In genomic region chr5:79108792-79109191, GRCh38 we compare ENCODE assay signal across 1 cellular context.
A peak's percentile ranks its signal among the peaks of the same experiment; 100 is the strongest.
TF ChIP-seq lines count a peak whose summit lies in the region.

No MANE protein-coding gene starts in this region.

TF ChIP-seq in HepG2, 621 proteins besides CTCF, POLR2A, EP300 and RAD21 (continues in another document):
- no peak for TF ChIP-seq KLF16 (CRISPR knock-in tag; IDR thresholded peaks at IDR 0.05)
- TF ChIP-seq, protein P1, sequence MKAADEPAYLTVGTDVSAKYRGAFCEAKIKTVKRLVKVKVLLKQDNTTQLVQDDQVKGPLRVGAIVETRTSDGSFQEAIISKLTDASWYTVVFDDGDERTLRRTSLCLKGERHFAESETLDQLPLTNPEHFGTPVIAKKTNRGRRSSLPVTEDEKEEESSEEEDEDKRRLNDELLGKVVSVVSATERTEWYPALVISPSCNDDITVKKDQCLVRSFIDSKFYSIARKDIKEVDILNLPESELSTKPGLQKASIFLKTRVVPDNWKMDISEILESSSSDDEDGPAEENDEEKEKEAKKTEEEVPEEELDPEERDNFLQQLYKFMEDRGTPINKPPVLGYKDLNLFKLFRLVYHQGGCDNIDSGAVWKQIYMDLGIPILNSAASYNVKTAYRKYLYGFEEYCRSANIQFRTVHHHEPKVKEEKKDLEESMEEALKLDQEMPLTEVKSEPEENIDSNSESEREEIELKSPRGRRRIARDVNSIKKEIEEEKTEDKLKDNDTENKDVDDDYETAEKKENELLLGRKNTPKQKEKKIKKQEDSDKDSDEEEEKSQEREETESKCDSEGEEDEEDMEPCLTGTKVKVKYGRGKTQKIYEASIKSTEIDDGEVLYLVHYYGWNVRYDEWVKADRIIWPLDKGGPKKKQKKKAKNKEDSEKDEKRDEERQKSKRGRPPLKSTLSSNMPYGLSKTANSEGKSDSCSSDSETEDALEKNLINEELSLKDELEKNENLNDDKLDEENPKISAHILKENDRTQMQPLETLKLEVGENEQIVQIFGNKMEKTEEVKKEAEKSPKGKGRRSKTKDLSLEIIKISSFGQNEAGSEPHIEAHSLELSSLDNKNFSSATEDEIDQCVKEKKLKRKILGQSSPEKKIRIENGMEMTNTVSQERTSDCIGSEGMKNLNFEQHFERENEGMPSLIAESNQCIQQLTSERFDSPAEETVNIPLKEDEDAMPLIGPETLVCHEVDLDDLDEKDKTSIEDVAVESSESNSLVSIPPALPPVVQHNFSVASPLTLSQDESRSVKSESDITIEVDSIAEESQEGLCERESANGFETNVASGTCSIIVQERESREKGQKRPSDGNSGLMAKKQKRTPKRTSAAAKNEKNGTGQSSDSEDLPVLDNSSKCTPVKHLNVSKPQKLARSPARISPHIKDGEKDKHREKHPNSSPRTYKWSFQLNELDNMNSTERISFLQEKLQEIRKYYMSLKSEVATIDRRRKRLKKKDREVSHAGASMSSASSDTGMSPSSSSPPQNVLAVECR (CRISPR knock-in tag; IDR thresholded peaks at IDR 0.05; ENCODE audit: borderline replicate concordance) = peak; percentile 11; the same call in 1 of the 2 replicates
- TF ChIP-seq ZNF484 (CRISPR knock-in tag; IDR thresholded peaks at IDR 0.05; ENCODE audit: borderline replicate concordance, low read depth) = no peak
- TF ChIP-seq, protein P2, sequence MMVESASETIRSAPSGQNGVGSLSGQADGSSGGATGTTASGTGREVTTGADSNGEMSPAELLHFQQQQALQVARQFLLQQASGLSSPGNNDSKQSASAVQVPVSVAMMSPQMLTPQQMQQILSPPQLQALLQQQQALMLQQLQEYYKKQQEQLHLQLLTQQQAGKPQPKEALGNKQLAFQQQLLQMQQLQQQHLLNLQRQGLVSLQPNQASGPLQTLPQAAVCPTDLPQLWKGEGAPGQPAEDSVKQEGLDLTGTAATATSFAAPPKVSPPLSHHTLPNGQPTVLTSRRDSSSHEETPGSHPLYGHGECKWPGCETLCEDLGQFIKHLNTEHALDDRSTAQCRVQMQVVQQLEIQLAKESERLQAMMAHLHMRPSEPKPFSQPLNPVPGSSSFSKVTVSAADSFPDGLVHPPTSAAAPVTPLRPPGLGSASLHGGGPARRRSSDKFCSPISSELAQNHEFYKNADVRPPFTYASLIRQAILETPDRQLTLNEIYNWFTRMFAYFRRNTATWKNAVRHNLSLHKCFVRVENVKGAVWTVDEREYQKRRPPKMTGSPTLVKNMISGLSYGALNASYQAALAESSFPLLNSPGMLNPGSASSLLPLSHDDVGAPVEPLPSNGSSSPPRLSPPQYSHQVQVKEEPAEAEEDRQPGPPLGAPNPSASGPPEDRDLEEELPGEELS (CRISPR knock-in tag; IDR thresholded peaks at IDR 0.05) = peak; percentile 37; the same call in 1 of the 2 replicates
- 0 out of 2 replicates have a peak, but pooled peaks have one; percentile 57 for TF ChIP-seq MIXL1 (CRISPR knock-in tag; IDR thresholded peaks at IDR 0.05)
- TF ChIP-seq FOXK2 (IDR thresholded peaks at IDR 0.05) = peak; percentile 38; the same call in 1 of the 2 replicates
- no peak for TF ChIP-seq PAX8 (CRISPR knock-in tag; IDR thresholded peaks at IDR 0.05; ENCODE audit: borderline replicate concordance)
- no peak for TF ChIP-seq KAT2B (IDR thresholded peaks at IDR 0.05; ENCODE audit: borderline replicate concordance, low read depth, low read length)
- TF ChIP-seq BCL6 (CRISPR knock-in tag; IDR thresholded peaks at IDR 0.05) = peak; percentile 59
- TF ChIP-seq SALL1 (CRISPR knock-in tag; IDR thresholded peaks at IDR 0.05) = peak; percentile 90
- TF ChIP-seq, protein P3, sequence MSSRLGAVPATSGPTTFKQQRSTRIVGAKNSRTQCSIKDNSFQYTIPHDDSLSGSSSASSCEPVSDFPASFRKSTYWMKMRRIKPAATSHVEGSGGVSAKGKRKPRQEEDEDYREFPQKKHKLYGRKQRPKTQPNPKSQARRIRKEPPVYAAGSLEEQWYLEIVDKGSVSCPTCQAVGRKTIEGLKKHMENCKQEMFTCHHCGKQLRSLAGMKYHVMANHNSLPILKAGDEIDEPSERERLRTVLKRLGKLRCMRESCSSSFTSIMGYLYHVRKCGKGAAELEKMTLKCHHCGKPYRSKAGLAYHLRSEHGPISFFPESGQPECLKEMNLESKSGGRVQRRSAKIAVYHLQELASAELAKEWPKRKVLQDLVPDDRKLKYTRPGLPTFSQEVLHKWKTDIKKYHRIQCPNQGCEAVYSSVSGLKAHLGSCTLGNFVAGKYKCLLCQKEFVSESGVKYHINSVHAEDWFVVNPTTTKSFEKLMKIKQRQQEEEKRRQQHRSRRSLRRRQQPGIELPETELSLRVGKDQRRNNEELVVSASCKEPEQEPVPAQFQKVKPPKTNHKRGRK (CRISPR knock-in tag; IDR thresholded peaks at IDR 0.05) = no peak
- peak; percentile 49; the same call in 1 of the 2 replicates for TF ChIP-seq ZNF605 (CRISPR knock-in tag; IDR thresholded peaks at IDR 0.05)
- no peak for TF ChIP-seq CSRNP1 (CRISPR knock-in tag; IDR thresholded peaks at IDR 0.05)
- TF ChIP-seq FOSL2 (CRISPR knock-in tag; IDR thresholded peaks at IDR 0.05) = 0 out of 2 replicates have a peak, but pooled peaks have one; percentile 13
- no peak for TF ChIP-seq SOX13 (IDR thresholded peaks at IDR 0.05)
- TF ChIP-seq SOX13 (CRISPR knock-in tag; conservative IDR thresholded peaks at IDR 0.05 in 1 of 2, IDR thresholded peaks at IDR 0.05 in 1 of 2) = peak in 1 of 2 experiments; percentile 14; a peak in 1 of 4 replicates
- no peak for TF ChIP-seq STAT5B (CRISPR knock-in tag; IDR thresholded peaks at IDR 0.05)
- no peak for TF ChIP-seq RFX3 (CRISPR knock-in tag; IDR thresholded peaks at IDR 0.05)
- 0 out of 2 replicates have a peak, but pooled peaks have one; percentile 17 for TF ChIP-seq HNF4G (IDR thresholded peaks at IDR 0.05; ENCODE audit: borderline replicate concordance, low read depth, low read length)
- TF ChIP-seq HNF4G (CRISPR knock-in tag; IDR thresholded peaks at IDR 0.05; ENCODE audit: borderline replicate concordance, low read depth) = no peak; the same call in 1 of the 2 replicates
- no peak for TF ChIP-seq ZFP82 (CRISPR knock-in tag; IDR thresholded peaks at IDR 0.05; ENCODE audit: borderline replicate concordance)
- TF ChIP-seq KLF15 (CRISPR knock-in tag; IDR thresholded peaks at IDR 0.05; ENCODE audit: borderline replicate concordance) = no peak
- no peak for TF ChIP-seq IKZF1 (IDR thresholded peaks at IDR 0.05)
- TF ChIP-seq ZMYM2 (CRISPR knock-in tag; IDR thresholded peaks at IDR 0.05) = peak; percentile 85
- TF ChIP-seq SPEN (CRISPR knock-in tag; IDR thresholded peaks at IDR 0.05; ENCODE audit: low read depth) = peak; percentile 35; the same call in 1 of the 2 replicates
- TF ChIP-seq CEBPG (CRISPR knock-in tag; IDR thresholded peaks at IDR 0.05) = peak; percentile 58
- no peak for TF ChIP-seq GABPA (IDR thresholded peaks at IDR 0.05; ENCODE audit: low read depth, low read length)
- TF ChIP-seq GABPA (CRISPR knock-in tag; IDR thresholded peaks at IDR 0.05; ENCODE audit: low read depth) = peak; percentile 46
- TF ChIP-seq CENPX (CRISPR knock-in tag; IDR thresholded peaks at IDR 0.05) = no peak
- TF ChIP-seq TCF12 (IDR thresholded peaks at IDR 0.05) = no peak
- peak; percentile 63; the same call in 1 of the 2 replicates for TF ChIP-seq TCF12 (CRISPR knock-in tag; IDR thresholded peaks at IDR 0.05)
- no peak for TF ChIP-seq SOX6 (IDR thresholded peaks at IDR 0.05)
- peak; percentile 53 for TF ChIP-seq SOX6 (CRISPR knock-in tag; IDR thresholded peaks at IDR 0.05)
- TF ChIP-seq RXRA (CRISPR knock-in tag; IDR thresholded peaks at IDR 0.05) = peak; percentile 52; the same call in 1 of the 2 replicates
- peak; percentile 86 for TF ChIP-seq POGZ (CRISPR knock-in tag; IDR thresholded peaks at IDR 0.05)
- no peak for TF ChIP-seq AGO1 (IDR thresholded peaks at IDR 0.05; ENCODE audit: low read depth, low read length, poor library complexity, severe bottlenecking)
- peak; percentile 90 for TF ChIP-seq ZNF652 (CRISPR knock-in tag; IDR thresholded peaks at IDR 0.05; ENCODE audit: borderline replicate concordance, low read depth)
- TF ChIP-seq, protein P4, sequence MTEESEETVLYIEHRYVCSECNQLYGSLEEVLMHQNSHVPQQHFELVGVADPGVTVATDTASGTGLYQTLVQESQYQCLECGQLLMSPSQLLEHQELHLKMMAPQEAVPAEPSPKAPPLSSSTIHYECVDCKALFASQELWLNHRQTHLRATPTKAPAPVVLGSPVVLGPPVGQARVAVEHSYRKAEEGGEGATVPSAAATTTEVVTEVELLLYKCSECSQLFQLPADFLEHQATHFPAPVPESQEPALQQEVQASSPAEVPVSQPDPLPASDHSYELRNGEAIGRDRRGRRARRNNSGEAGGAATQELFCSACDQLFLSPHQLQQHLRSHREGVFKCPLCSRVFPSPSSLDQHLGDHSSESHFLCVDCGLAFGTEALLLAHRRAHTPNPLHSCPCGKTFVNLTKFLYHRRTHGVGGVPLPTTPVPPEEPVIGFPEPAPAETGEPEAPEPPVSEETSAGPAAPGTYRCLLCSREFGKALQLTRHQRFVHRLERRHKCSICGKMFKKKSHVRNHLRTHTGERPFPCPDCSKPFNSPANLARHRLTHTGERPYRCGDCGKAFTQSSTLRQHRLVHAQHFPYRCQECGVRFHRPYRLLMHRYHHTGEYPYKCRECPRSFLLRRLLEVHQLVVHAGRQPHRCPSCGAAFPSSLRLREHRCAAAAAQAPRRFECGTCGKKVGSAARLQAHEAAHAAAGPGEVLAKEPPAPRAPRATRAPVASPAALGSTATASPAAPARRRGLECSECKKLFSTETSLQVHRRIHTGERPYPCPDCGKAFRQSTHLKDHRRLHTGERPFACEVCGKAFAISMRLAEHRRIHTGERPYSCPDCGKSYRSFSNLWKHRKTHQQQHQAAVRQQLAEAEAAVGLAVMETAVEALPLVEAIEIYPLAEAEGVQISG (CRISPR knock-in tag; IDR thresholded peaks at IDR 0.05) = 0 out of 2 replicates have a peak, but pooled peaks have one; percentile 25
- peak; percentile 75 for TF ChIP-seq ELF3 (CRISPR knock-in tag; IDR thresholded peaks at IDR 0.05)
- TF ChIP-seq, protein P5, sequence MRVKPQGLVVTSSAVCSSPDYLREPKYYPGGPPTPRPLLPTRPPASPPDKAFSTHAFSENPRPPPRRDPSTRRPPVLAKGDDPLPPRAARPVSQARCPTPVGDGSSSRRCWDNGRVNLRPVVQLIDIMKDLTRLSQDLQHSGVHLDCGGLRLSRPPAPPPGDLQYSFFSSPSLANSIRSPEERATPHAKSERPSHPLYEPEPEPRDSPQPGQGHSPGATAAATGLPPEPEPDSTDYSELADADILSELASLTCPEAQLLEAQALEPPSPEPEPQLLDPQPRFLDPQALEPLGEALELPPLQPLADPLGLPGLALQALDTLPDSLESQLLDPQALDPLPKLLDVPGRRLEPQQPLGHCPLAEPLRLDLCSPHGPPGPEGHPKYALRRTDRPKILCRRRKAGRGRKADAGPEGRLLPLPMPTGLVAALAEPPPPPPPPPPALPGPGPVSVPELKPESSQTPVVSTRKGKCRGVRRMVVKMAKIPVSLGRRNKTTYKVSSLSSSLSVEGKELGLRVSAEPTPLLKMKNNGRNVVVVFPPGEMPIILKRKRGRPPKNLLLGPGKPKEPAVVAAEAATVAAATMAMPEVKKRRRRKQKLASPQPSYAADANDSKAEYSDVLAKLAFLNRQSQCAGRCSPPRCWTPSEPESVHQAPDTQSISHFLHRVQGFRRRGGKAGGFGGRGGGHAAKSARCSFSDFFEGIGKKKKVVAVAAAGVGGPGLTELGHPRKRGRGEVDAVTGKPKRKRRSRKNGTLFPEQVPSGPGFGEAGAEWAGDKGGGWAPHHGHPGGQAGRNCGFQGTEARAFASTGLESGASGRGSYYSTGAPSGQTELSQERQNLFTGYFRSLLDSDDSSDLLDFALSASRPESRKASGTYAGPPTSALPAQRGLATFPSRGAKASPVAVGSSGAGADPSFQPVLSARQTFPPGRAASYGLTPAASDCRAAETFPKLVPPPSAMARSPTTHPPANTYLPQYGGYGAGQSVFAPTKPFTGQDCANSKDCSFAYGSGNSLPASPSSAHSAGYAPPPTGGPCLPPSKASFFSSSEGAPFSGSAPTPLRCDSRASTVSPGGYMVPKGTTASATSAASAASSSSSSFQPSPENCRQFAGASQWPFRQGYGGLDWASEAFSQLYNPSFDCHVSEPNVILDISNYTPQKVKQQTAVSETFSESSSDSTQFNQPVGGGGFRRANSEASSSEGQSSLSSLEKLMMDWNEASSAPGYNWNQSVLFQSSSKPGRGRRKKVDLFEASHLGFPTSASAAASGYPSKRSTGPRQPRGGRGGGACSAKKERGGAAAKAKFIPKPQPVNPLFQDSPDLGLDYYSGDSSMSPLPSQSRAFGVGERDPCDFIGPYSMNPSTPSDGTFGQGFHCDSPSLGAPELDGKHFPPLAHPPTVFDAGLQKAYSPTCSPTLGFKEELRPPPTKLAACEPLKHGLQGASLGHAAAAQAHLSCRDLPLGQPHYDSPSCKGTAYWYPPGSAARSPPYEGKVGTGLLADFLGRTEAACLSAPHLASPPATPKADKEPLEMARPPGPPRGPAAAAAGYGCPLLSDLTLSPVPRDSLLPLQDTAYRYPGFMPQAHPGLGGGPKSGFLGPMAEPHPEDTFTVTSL (CRISPR knock-in tag; IDR thresholded peaks at IDR 0.05; ENCODE audit: borderline replicate concordance) = peak; percentile 84; the same call in 1 of the 2 replicates
- peak; percentile 81 for TF ChIP-seq RXRB (CRISPR knock-in tag; IDR thresholded peaks at IDR 0.05; ENCODE audit: borderline replicate concordance)
- peak; percentile 62; the same call in 1 of the 2 replicates for TF ChIP-seq TFAP4 (IDR thresholded peaks at IDR 0.05; ENCODE audit: borderline replicate concordance, low read depth)
- peak; percentile 43; the same call in 1 of the 2 replicates for TF ChIP-seq GATAD2A (CRISPR knock-in tag; IDR thresholded peaks at IDR 0.05)
- peak; percentile 85; the same call in 1 of the 2 replicates for TF ChIP-seq ETV5 (CRISPR knock-in tag; IDR thresholded peaks at IDR 0.05; ENCODE audit: borderline replicate concordance)
- peak; percentile 89 for TF ChIP-seq PITX1 (CRISPR knock-in tag; IDR thresholded peaks at IDR 0.05)
- TF ChIP-seq ZFX (CRISPR knock-in tag; IDR thresholded peaks at IDR 0.05; ENCODE audit: low read depth) = peak; percentile 29; the same call in 1 of the 2 replicates
- peak; percentile 74 for TF ChIP-seq ZNF644 (CRISPR knock-in tag; IDR thresholded peaks at IDR 0.05; ENCODE audit: low read depth)
- TF ChIP-seq RARA (CRISPR knock-in tag; IDR thresholded peaks at IDR 0.05) = peak; percentile 90
